24 cellular contexts compared by ENCODE assay signal in genomic region chr12:70639535-70639934, GRCh38. TPM values are rescaled to one million over a fixed set of nuclear protein-coding genes. Genes with fewer than 3 reads are reported as not detected.
"Had no signal": no experiment of that assay in that cellular context is flagged by ENCODE, and none has a peak within 500 bp of the region (broad histone marks: within the 10 kb centered on the region; RNA-seq: fewer than 3 reads in every experiment).

No MANE protein-coding gene starts in this region.

- DNase-seq: cortex of kidney; effector CD8-positive, alpha-beta T cell; effector memory CD8-positive, alpha-beta T cell; endodermal cell; erythroblast; esophagus squamous epithelium; foreskin fibroblast; foreskin melanocyte; gastrocnemius medialis; glutamatergic neuron; head of caudate nucleus; heart right ventricle; hippocampal formation; left cardiac atrium; left lung; left ventricle myocardium superior; lower lobe of right lung; mesenchymal stem cell; mucosa of descending colon; naive B cell; naive thymus-derived CD8-positive, alpha-beta T cell had no signal

- H3K4me1 Mint-ChIP-seq: endodermal cell; naive B cell; naive thymus-derived CD8-positive, alpha-beta T cell had no signal

- H3K4me1 ChIP-seq: esophagus squamous epithelium, gastrocnemius medialis, left lung, lower lobe of right lung had no signal

- ATAC-seq: effector memory CD8-positive, alpha-beta T cell; esophagus mucosa; gastrocnemius medialis; heart right ventricle; left cardiac atrium; left lung; left ventricle myocardium superior; lower lobe of right lung; mucosa of descending colon; naive thymus-derived CD8-positive, alpha-beta T cell had no signal

- H3K36me3 Mint-ChIP-seq: mesothelial cell of epicardium; naive B cell; naive thymus-derived CD8-positive, alpha-beta T cell had no signal

- H3K9me3 ChIP-seq: esophagus squamous epithelium, gastrocnemius medialis, heart right ventricle, left lung, lower lobe of right lung, mucosa of descending colon had no signal

- H3K27me3 ChIP-seq: esophagus squamous epithelium, gastrocnemius medialis, heart right ventricle, left lung had no signal

- H3K27ac Mint-ChIP-seq: dendritic cell treated with granulocyte-macrophage colony-stimulating factor and Interleukin-4, amounts not matched to agents 40 ng/mL and 50 ng/mL, for 4 days; effector memory CD8-positive, alpha-beta T cell; endodermal cell; mesothelial cell of epicardium; naive B cell; naive thymus-derived CD8-positive, alpha-beta T cell had no signal

- H3K9me3 Mint-ChIP-seq: dendritic cell treated with granulocyte-macrophage colony-stimulating factor and Interleukin-4, amounts not matched to agents 40 ng/mL and 50 ng/mL, for 4 days; effector memory CD8-positive, alpha-beta T cell; endodermal cell; mesothelial cell of epicardium; naive thymus-derived CD8-positive, alpha-beta T cell had no signal

- H3K27ac ChIP-seq: esophagus squamous epithelium, gastrocnemius medialis, heart right ventricle, left lung, lower lobe of right lung had no signal

- H3K4me3 ChIP-seq: esophagus squamous epithelium, gastrocnemius medialis, heart right ventricle, left lung, lower lobe of right lung, mucosa of descending colon had no signal

- H3K36me3 ChIP-seq: esophagus squamous epithelium, gastrocnemius medialis, heart right ventricle, left lung, lower lobe of right lung had no signal

- H3K27me3 Mint-ChIP-seq: dendritic cell treated with granulocyte-macrophage colony-stimulating factor and Interleukin-4, amounts not matched to agents 40 ng/mL and 50 ng/mL, for 4 days had no signal

- H3K4me3 Mint-ChIP-seq: dendritic cell treated with granulocyte-macrophage colony-stimulating factor and Interleukin-4, amounts not matched to agents 40 ng/mL and 50 ng/mL, for 4 days; effector memory CD8-positive, alpha-beta T cell; endodermal cell; mesothelial cell of epicardium; naive B cell; naive thymus-derived CD8-positive, alpha-beta T cell had no signal

RNA-seq across cellular contexts. Expression of gene PTPRB, which starts 2.3 kb away (rescaled TPM):
- total RNA-seq: naive thymus-derived CD8-positive, alpha-beta T cell had no signal
